In the genomic region with DNA sequence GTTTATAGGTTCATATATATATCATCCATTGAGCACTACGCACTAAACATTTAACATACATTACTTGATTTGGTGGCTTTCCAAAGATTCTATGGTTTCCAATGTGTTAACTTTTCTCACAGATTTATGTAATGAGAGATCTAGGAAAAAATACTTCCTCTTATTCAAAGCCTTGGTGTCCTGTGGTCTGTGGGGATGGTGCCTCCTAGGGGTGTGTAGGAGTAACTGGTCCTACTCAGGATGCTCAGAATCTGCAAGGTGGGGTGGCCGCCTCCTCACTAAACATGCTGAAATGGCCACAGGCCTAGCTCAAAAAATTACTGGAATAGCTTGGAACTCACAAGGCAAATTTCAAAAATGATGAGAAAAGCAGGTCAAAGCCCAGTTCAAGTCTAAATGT, we compare ENCODE assay signal across 9 cellular contexts. TPM values are rescaled to one million over a fixed set of nuclear protein-coding genes. Genes with fewer than 3 reads are reported as not detected.
DNase-seq lines count a peak whose midpoint lies in the region; ATAC-seq and TF ChIP-seq lines count a peak whose summit lies in the region.
"Had no signal": no experiment of that assay in that cellular context is flagged by ENCODE, and none has a peak within 500 bp of the region (broad histone marks: within the 10 kb centered on the region; RNA-seq: fewer than 3 reads in every experiment).

No MANE protein-coding gene starts in this region.

- H3K4me1 ChIP-seq in thyroid gland, result peaks cover 0 to 9% of the 10 kb centered on the region in 2 donors

- H3K9me3 ChIP-seq in T-helper 17 cell (ENCODE audit: control insufficient read depth, low read length, poor library complexity, severe bottlenecking) (no peaks in the 10 kb centered on the region), thyroid gland (no peaks in the 10 kb centered on the region)

- H3K27me3 Mint-ChIP-seq in CD14-positive monocyte (ENCODE audit: low read depth in 3 of 3) (peaks cover 4 to 8% (median 6%) of the 10 kb centered on the region in 3 donors), T-helper 17 cell (peaks cover 16% of the 10 kb centered on the region)

- no peaks in the 10 kb centered on the region for H3K27me3 ChIP-seq in thyroid gland

- ATAC-seq in GM21447 (IDR thresholded peaks at IDR 0.05; ENCODE audit: unreplicated experiment) (peak; percentile 64), T-helper 17 cell (peak; percentile 41), GM18867 (IDR thresholded peaks at IDR 0.05; ENCODE audit: unreplicated experiment) (no peak), GM18505 (IDR thresholded peaks at IDR 0.05; ENCODE audit: unreplicated experiment) (no peak)

- H3K4me1 Mint-ChIP-seq in CD14-positive monocyte (peaks cover 30% of the 10 kb centered on the region), T-helper 17 cell (peaks cover 23% of the 10 kb centered on the region)

- peaks cover 0 to 2% (median 0%) of the 10 kb centered on the region in 7 donors for H3K9me3 Mint-ChIP-seq in CD14-positive monocyte

- no peak overlapping the region for H3K27ac ChIP-seq in thyroid gland

- peak overlapping the region; percentile 86 to 94 (median 88) for H3K27ac Mint-ChIP-seq in CD14-positive monocyte
- no peak overlapping the region for H3K27ac Mint-ChIP-seq in T-helper 17 cell

- DNase-seq in CD14-positive monocyte (ENCODE audit: low spot score), result no peak
- DNase-seq in T-helper 17 cell, result no peak
- DNase-seq in iPS-NIHi7 (ENCODE audit: extremely low spot score), result peak; percentile 77
- DNase-seq in thyroid gland, result no peak
- DNase-seq in NCI-H446 treated with DMSO at 0.1 percent for 48 hours (lab: John Stamatoyannopoulos, UW), result no peak

- intact Hi-C loops in CD14-positive monocyte (cut with micrococcal nuclease) (no loop called here), thyroid gland (cut with DNase I) (no loop called here)

- 59 to 90% methylated on average over 2 of the region's 2 CpGs for WGBS in thyroid gland, 2 donors

- peak; percentile 60 for TF ChIP-seq CTCF in CD14-positive monocyte (IDR thresholded peaks at IDR 0.05)
- peak in 1 of 6 experiments; percentile 13 for TF ChIP-seq CTCF in thyroid gland (IDR thresholded peaks at IDR 0.05)

- H3K36me3 Mint-ChIP-seq in CD14-positive monocyte (no peaks in the 10 kb centered on the region), T-helper 17 cell (ENCODE audit: low read depth) (peaks cover 8% of the 10 kb centered on the region)

- H3K4me3 ChIP-seq in thyroid gland (replicated peaks in 1 of 3), result no peak overlapping the region

- no peak for TF ChIP-seq POLR2A in thyroid gland (IDR thresholded peaks at IDR 0.05)
- TF ChIP-seq POLR2A in GM18505 (IDR thresholded peaks at IDR 0.05; ENCODE audit: borderline replicate concordance, extremely low read depth, insufficient read depth, insufficient read length), result no peak

- no peaks in the 10 kb centered on the region for H3K36me3 ChIP-seq in thyroid gland

- no peak overlapping the region for H3K4me3 Mint-ChIP-seq in CD14-positive monocyte
- no peak overlapping the region for H3K4me3 Mint-ChIP-seq in T-helper 17 cell

RNA-seq across cellular contexts. Expression of gene GPR55, which starts 11.6 kb away (rescaled TPM):
- under 1 TPM in 1 of 2 donors, not detected in 1; 0.11 TPM for polyA plus RNA-seq in CD14-positive monocyte
- total RNA-seq in T-helper 17 cell, result 1 to 10 TPM; 3.8 to 8.3 TPM
- under 1 TPM in 1 of 4 donors, not detected in 3; 0.11 TPM for total RNA-seq in thyroid gland
- total RNA-seq: glomerular endothelial cell had no signal

RNA-seq across cellular contexts. Expression of gene ITM2C, which starts 48.7 kb away (rescaled TPM):
- polyA plus RNA-seq in CD14-positive monocyte, result 1 to 10 TPM; 2.9 to 3.2 TPM
- total RNA-seq in T-helper 17 cell (10 to 100 TPM; 15.3 to 18.6 TPM), thyroid gland (10 to 100 TPM; 29.2 to 54.0 (median 45.4) TPM)

Comparison
In these comparisons a context has a peak if more than half of its experiments do, and no peak if none do; other contexts are left out.
1. ATAC-seq: peak in GM21447 (single experiment) and T-helper 17 cell (single experiment); none in GM18867 (single experiment) and GM18505 (single experiment).
2. RNA of gene GPR55, which starts 11.6 kb away (total RNA-seq): 3.8 to 8.3 TPM in T-helper 17 cell; 0.11 TPM in thyroid gland; every median in the first group is over 4 times any median in the second.